ENCODE assay signal across 8 cellular contexts in genomic region chr16:71724320-71724751, GRCh38. TPM values are rescaled to one million over a fixed set of nuclear protein-coding genes. Genes with fewer than 3 reads are reported as not detected.
A peak's percentile ranks its signal among the peaks of the same experiment; 100 is the strongest.
DNase-seq lines count a peak whose midpoint lies in the region; ATAC-seq lines count a peak whose summit lies in the region.

TSS of gene PHLPP2 (minus strand) at chr16:71724701. CDS start at chr16:71714795, 9,906 bp downstream.

- H3K27me3 ChIP-seq in HUES48 (ENCODE audit: control insufficient read depth, insufficient read depth, low read length), result 0 out of 2 replicates have a peak, but pooled peaks cover 3% of the 10 kb centered on the region

- peaks cover 9% of the 10 kb centered on the region for H3K4me1 ChIP-seq in HUES48 (ENCODE audit: control insufficient read depth, insufficient read depth, low read length)

- H3K27ac ChIP-seq in HUES48 (ENCODE audit: low read depth, low read length), result peak within 1 kb of the TSS; percentile 77

- no peaks in the 10 kb centered on the region for H3K36me3 Mint-ChIP-seq in activated naive CD8-positive, alpha-beta T cell treated with anti-CD3 and anti-CD28 coated beads for 36 hours
- no peaks in the 10 kb centered on the region for H3K36me3 Mint-ChIP-seq in immature natural killer cell
- H3K36me3 Mint-ChIP-seq in stimulated activated naive B cell treated with anti-CD40 and anti-IgM and Interleukin-4, amounts not matched to agents 10 μg/mL and 1 μg/mL and 100 μg/mL, for 72 hours, result peaks cover 3% of the 10 kb centered on the region in 2 donors

- no peaks in the 10 kb centered on the region for H3K36me3 ChIP-seq in HUES48 (ENCODE audit: control insufficient read depth, insufficient read depth, low read length)

- peak within 1 kb of the TSS; percentile 30 for H3K27ac Mint-ChIP-seq in activated naive CD8-positive, alpha-beta T cell treated with anti-CD3 and anti-CD28 coated beads for 36 hours
- H3K27ac Mint-ChIP-seq in immature natural killer cell, result peak within 1 kb of the TSS; percentile 57 to 84 (median 74)
- H3K27ac Mint-ChIP-seq in stimulated activated naive B cell treated with anti-CD40 and anti-IgM and Interleukin-4, amounts not matched to agents 10 μg/mL and 1 μg/mL and 100 μg/mL, for 72 hours, result peak within 1 kb of the TSS; percentile 90

- H3K9me3 Mint-ChIP-seq in activated naive CD8-positive, alpha-beta T cell treated with anti-CD3 and anti-CD28 coated beads for 36 hours, result no peaks in the 10 kb centered on the region
- no peaks in the 10 kb centered on the region for H3K9me3 Mint-ChIP-seq in immature natural killer cell
- no peaks in the 10 kb centered on the region for H3K9me3 Mint-ChIP-seq in stimulated activated naive B cell treated with anti-CD40 and anti-IgM and Interleukin-4, amounts not matched to agents 10 μg/mL and 1 μg/mL and 100 μg/mL, for 72 hours

- no peak for DNase-seq in activated naive CD8-positive, alpha-beta T cell treated with anti-CD3 and anti-CD28 coated beads for 36 hours
- no peak for DNase-seq in immature natural killer cell
- DNase-seq in stimulated activated naive B cell treated with anti-CD40 and anti-IgM and Interleukin-4, amounts not matched to agents 10 μg/mL and 1 μg/mL and 100 μg/mL, for 72 hours, result no peak
- DNase-seq in T-helper 9 cell, result no peak
- no peak for DNase-seq in NCI-H748 (lab: John Stamatoyannopoulos, UW; ENCODE audit: unreplicated experiment)
- no peak for DNase-seq in inferior parietal cortex (ENCODE audit: extremely low spot score)

- H3K4me3 ChIP-seq in HUES48 (ENCODE audit: low read depth, low read length), result peak within 1 kb of the TSS; percentile 91

- H3K4me3 Mint-ChIP-seq in activated naive CD8-positive, alpha-beta T cell treated with anti-CD3 and anti-CD28 coated beads for 36 hours, result peak within 1 kb of the TSS; percentile 78
- peak within 1 kb of the TSS; percentile 84 to 95 (median 89) for H3K4me3 Mint-ChIP-seq in immature natural killer cell
- peak within 1 kb of the TSS; percentile 82 to 83 for H3K4me3 Mint-ChIP-seq in stimulated activated naive B cell treated with anti-CD40 and anti-IgM and Interleukin-4, amounts not matched to agents 10 μg/mL and 1 μg/mL and 100 μg/mL, for 72 hours

- ATAC-seq in stimulated activated naive B cell treated with anti-CD40 and anti-IgM and Interleukin-4, amounts not matched to agents 10 μg/mL and 1 μg/mL and 100 μg/mL, for 72 hours (replicated peaks), result no peak
- no peak for ATAC-seq in GM21786 (IDR thresholded peaks at IDR 0.05; ENCODE audit: unreplicated experiment)

- H3K4me1 Mint-ChIP-seq in activated naive CD8-positive, alpha-beta T cell treated with anti-CD3 and anti-CD28 coated beads for 36 hours, result peaks cover 10% of the 10 kb centered on the region
- peaks cover 16 to 22% of the 10 kb centered on the region in 2 donors for H3K4me1 Mint-ChIP-seq in immature natural killer cell
- peaks cover 23 to 49% of the 10 kb centered on the region in 2 donors for H3K4me1 Mint-ChIP-seq in stimulated activated naive B cell treated with anti-CD40 and anti-IgM and Interleukin-4, amounts not matched to agents 10 μg/mL and 1 μg/mL and 100 μg/mL, for 72 hours

- H3K9me3 ChIP-seq in HUES48 (ENCODE audit: control insufficient read depth, insufficient read depth, low read length), result no peaks in the 10 kb centered on the region

- H3K9ac ChIP-seq in HUES48 (ENCODE audit: low read depth, low read length), result peak within 1 kb of the TSS; percentile 81; the same call in 1 of the 2 replicates

- H3K27me3 Mint-ChIP-seq in activated naive CD8-positive, alpha-beta T cell treated with anti-CD3 and anti-CD28 coated beads for 36 hours, result peaks cover 7% of the 10 kb centered on the region
- H3K27me3 Mint-ChIP-seq in immature natural killer cell (ENCODE audit: low read depth in 3 of 3), result peaks cover 2 to 8% (median 4%) of the 10 kb centered on the region in 3 donors
- H3K27me3 Mint-ChIP-seq in stimulated activated naive B cell treated with anti-CD40 and anti-IgM and Interleukin-4, amounts not matched to agents 10 μg/mL and 1 μg/mL and 100 μg/mL, for 72 hours, result no peaks in the 10 kb centered on the region

RNA-seq across cellular contexts. Expression of gene PHLPP2, which starts in this region (rescaled TPM):
- total RNA-seq in activated naive CD8-positive, alpha-beta T cell treated with anti-CD3 and anti-CD28 coated beads for 36 hours, result 1 to 10 TPM; 9.3 to 9.8 TPM
- polyA plus RNA-seq in immature natural killer cell, result 1 to 10 TPM in 1 of 3 donors, under 1 TPM in 2; 0.30 to 3.0 (median 0.80) TPM

Comparison
In these comparisons a context has a peak if more than half of its experiments do, and no peak if none do; other contexts are left out.
1. H3K27ac Mint-ChIP-seq: peak in every context shown above with its lines; median percentile 90 in stimulated activated naive B cell treated with anti-CD40 and anti-IgM and Interleukin-4, amounts not matched to agents 10 μg/mL and 1 μg/mL and 100 μg/mL, for 72 hours; 74 in immature natural killer cell; 30 in activated naive CD8-positive, alpha-beta T cell treated with anti-CD3 and anti-CD28 coated beads for 36 hours.